1 cellular context compared by ENCODE assay signal in genomic region chr2:20615466-20616241, GRCh38.
TF ChIP-seq lines count a peak whose summit lies in the region.

No MANE protein-coding gene starts in this region.

TF ChIP-seq in HEK293, 187 proteins besides CTCF, POLR2A, EP300 and RAD21 (continued from another document):
- no peak for TF ChIP-seq KLF17 (tag by site-specific recombination; IDR thresholded peaks at IDR 0.05)
